ENCODE assay signal across 15 cellular contexts in genomic region chr19:29302002-29302928, GRCh38.
DNase-seq lines count a peak whose midpoint lies in the region; ATAC-seq and TF ChIP-seq lines count a peak whose summit lies in the region.
"Had no signal": no experiment of that assay in that cellular context is flagged by ENCODE, and none has a peak within 500 bp of the region (broad histone marks: within the 10 kb centered on the region; RNA-seq: fewer than 3 reads in every experiment).

No MANE protein-coding gene starts in this region.

- H3K4me1 Mint-ChIP-seq in effector memory CD8-positive, alpha-beta T cell (ENCODE audit: low read depth in 2 of 2) = peaks cover 17 to 19% of the 10 kb centered on the region in 2 donors

- intact Hi-C loops in upper lobe of right lung (cut with DNase I) = no loop called here

- H3K4me3 Mint-ChIP-seq in effector memory CD8-positive, alpha-beta T cell = peak overlapping the region; percentile 57 to 64
- H3K4me3 Mint-ChIP-seq: CD8-positive, alpha-beta T cell had no signal

- peaks cover 1% of the 10 kb centered on the region for H3K36me3 Mint-ChIP-seq in effector memory CD8-positive, alpha-beta T cell (ENCODE audit: insufficient read depth)
- H3K36me3 Mint-ChIP-seq: CD8-positive, alpha-beta T cell had no signal

- H3K9me3 Mint-ChIP-seq in effector memory CD8-positive, alpha-beta T cell = no peaks in the 10 kb centered on the region
- H3K9me3 Mint-ChIP-seq: CD8-positive, alpha-beta T cell had no signal

- H3K27me3 ChIP-seq in upper lobe of right lung = peaks cover 16% of the 10 kb centered on the region

- no peak for TF ChIP-seq CTCF in upper lobe of right lung (IDR thresholded peaks at IDR 0.05)

- H3K27ac Mint-ChIP-seq in effector memory CD8-positive, alpha-beta T cell = peak overlapping the region; percentile 59 to 66
- H3K27ac Mint-ChIP-seq: CD8-positive, alpha-beta T cell had no signal

- no peaks in the 10 kb centered on the region for H3K9me3 ChIP-seq in upper lobe of right lung

- peaks cover 0 to 35% of the 10 kb centered on the region in 2 donors for H3K27me3 Mint-ChIP-seq in effector memory CD8-positive, alpha-beta T cell

- no peak overlapping the region for H3K27ac ChIP-seq in upper lobe of right lung

- peak; percentile 83 for ATAC-seq in effector memory CD8-positive, alpha-beta T cell (replicated peaks)
- ATAC-seq in upper lobe of right lung = no peak
- no peak for ATAC-seq in GM18519 (IDR thresholded peaks at IDR 0.05; ENCODE audit: low FRiP score, unreplicated experiment)
- ATAC-seq: CD8-positive, alpha-beta T cell had no signal

- no peaks in the 10 kb centered on the region for H3K4me1 ChIP-seq in upper lobe of right lung

- H3K4me3 ChIP-seq in upper lobe of right lung = no peak overlapping the region

- DNase-seq in activated effector memory CD4-positive, alpha-beta T cell treated with anti-CD3 and anti-CD28 coated beads, Interleukin-2, amount 50 U/mL, for 16 hours = peak; percentile 5
- no peak for DNase-seq in activated effector memory CD4-positive, alpha-beta T cell treated with Interleukin-2 at 50 U/mL for 16 hours
- DNase-seq in M059J (ENCODE audit: low read depth) (peak; percentile 11), upper lobe of right lung (peak; percentile 8)
- peak in 2 of 3 experiments; percentile 9 to 10 for DNase-seq in effector memory CD8-positive, alpha-beta T cell
- DNase-seq in activated naive CD4-positive, alpha-beta T cell treated with anti-CD3 and anti-CD28 coated beads, Interleukin-2, amount 50 U/mL, for 16 hours = no peak
- DNase-seq: CD8-positive, alpha-beta T cell; DMS 273 treated with DMSO at 0.1 percent for 48 hours; KG1; NCI-H1105 treated with DMSO at 0.1 percent for 48 hours; NCI-H187 treated with DMSO at 0.1 percent for 48 hours; NCI-H2171; NCI-H446 treated with DMSO at 0.1 percent for 48 hours; NCI-H748 treated with DMSO at 0.1 percent for 48 hours had no signal

- no peaks in the 10 kb centered on the region for H3K36me3 ChIP-seq in upper lobe of right lung

Comparison
In these comparisons a context has a peak if more than half of its experiments do, and no peak if none do; other contexts are left out.
1. DNase-seq: peak in activated effector memory CD4-positive, alpha-beta T cell treated with anti-CD3 and anti-CD28 coated beads, Interleukin-2, amount 50 U/mL, for 16 hours (single experiment), M059J (single experiment), effector memory CD8-positive, alpha-beta T cell (2 of 3) and upper lobe of right lung (single experiment); none in activated effector memory CD4-positive, alpha-beta T cell treated with Interleukin-2 at 50 U/mL for 16 hours (single experiment) and activated naive CD4-positive, alpha-beta T cell treated with anti-CD3 and anti-CD28 coated beads, Interleukin-2, amount 50 U/mL, for 16 hours (single experiment).